11 cellular contexts compared by ENCODE assay signal in the genomic region with DNA sequence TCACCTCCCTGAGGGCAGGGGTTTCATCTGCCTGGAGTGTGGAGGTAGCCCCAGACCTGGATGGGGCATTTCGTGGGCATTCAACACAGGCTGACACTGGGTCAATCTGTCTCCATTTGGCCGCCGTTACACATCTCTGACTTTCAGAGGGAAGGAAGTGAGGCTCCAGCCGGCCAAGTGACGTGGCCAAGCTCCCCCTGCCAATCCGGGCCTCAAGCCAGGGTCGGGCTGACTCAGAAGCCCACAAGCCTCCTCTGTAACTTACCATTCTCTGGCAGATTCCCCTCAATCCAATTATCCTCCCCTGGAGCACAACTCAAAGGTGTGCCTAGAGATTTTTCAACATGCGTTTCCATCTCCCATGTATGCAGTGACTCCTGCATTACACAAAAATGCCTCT.
DNase-seq lines count a peak whose midpoint lies in the region; ATAC-seq and TF ChIP-seq lines count a peak whose summit lies in the region.
"Had no signal": no experiment of that assay in that cellular context is flagged by ENCODE, and none has a peak within 500 bp of the region (broad histone marks: within the 10 kb centered on the region; RNA-seq: fewer than 3 reads in every experiment).

No MANE protein-coding gene starts in this region.

- H3K14ac ChIP-seq in H9 (ENCODE audit: insufficient read depth, low read length) = no peak overlapping the region

- H3K9ac ChIP-seq in H9 (ENCODE audit: extremely low read depth, insufficient read length, low read length) = no peak overlapping the region

- POLR2A ChIA-PET in HEK293T (lab: Yijun Ruan, JAX) = no interaction called here

- WGBS in H9 (ENCODE audit: extremely low coverage, insufficient read length, low lambda C conversion rate) = no CpG with 5 or more reads among the region's 8 CpGs

- H3K23me2 ChIP-seq in H9 (ENCODE audit: insufficient read length, low read depth, low read length, poor library complexity, severe bottlenecking) = no peaks in the 10 kb centered on the region

- H3K4ac ChIP-seq in H9 (ENCODE audit: low read depth, low read length) = no peak overlapping the region

- no peak for ATAC-seq in HG03521 (IDR thresholded peaks at IDR 0.05; ENCODE audit: unreplicated experiment)

- no peak overlapping the region for H2BK20ac ChIP-seq in H9 (ENCODE audit: low read depth, low read length, poor library complexity, severe bottlenecking)

- no peak overlapping the region for H2BK120ac ChIP-seq in H9 (ENCODE audit: low read depth, low read length, poor library complexity, severe bottlenecking)

- no peak overlapping the region for H3K18ac ChIP-seq in H9 (ENCODE audit: insufficient read length, low read depth, low read length)

- H3K27me3 ChIP-seq in H9 (ENCODE audit: insufficient read depth, low read length) = no peaks in the 10 kb centered on the region

- H2AK5ac ChIP-seq in H9 (ENCODE audit: insufficient read length, low read length) = no peak overlapping the region

- H4K20me1 ChIP-seq in H9 (ENCODE audit: control insufficient read depth, insufficient read depth, insufficient read length) = no peaks in the 10 kb centered on the region

- no peak overlapping the region for H3T11ph ChIP-seq in H9 (ENCODE audit: low read length)

- no peak overlapping the region for H4K8ac ChIP-seq in H9 (replicated peaks; ENCODE audit: insufficient read length, low read depth, low read length)

- no peaks in the 10 kb centered on the region for H3K9me3 ChIP-seq in H9 (ENCODE audit: control insufficient read depth, low read depth, low read length)
- H3K9me3 ChIP-seq: neutrophil had no signal

- no peak overlapping the region for H2BK5ac ChIP-seq in H9 (ENCODE audit: insufficient read length, low read length)

- CTCF ChIA-PET in HEK293T (lab: Yijun Ruan, JAX) = no interaction called here

- no peak overlapping the region for H3K4me3 Mint-ChIP-seq in H9
- H3K4me3 Mint-ChIP-seq: central memory CD8-positive, alpha-beta T cell had no signal

- H3K27me3 Mint-ChIP-seq in H9 (ENCODE audit: low read depth) = no peaks in the 10 kb centered on the region

- no peaks in the 10 kb centered on the region for H3K4me1 ChIP-seq in H9 (ENCODE audit: insufficient read depth, low read length)

- no peak for TF ChIP-seq CTCF in H9 (conservative IDR thresholded peaks at IDR 0.05)

- H3K4me2 ChIP-seq in H9 (ENCODE audit: insufficient read depth, insufficient read length, low read length) = no peak overlapping the region

- peak overlapping the region in 2 of 3 experiments; percentile 36 to 49; a peak in 4 of 7 replicates for H3K27ac Mint-ChIP-seq in H9

- H4K91ac ChIP-seq in H9 (ENCODE audit: insufficient read length, low read depth, low read length) = no peak overlapping the region

- no peak overlapping the region for H3K56ac ChIP-seq in H9 (ENCODE audit: insufficient read length, low read depth, low read length)

- H2AFZ ChIP-seq in H9 (ENCODE audit: low read length) = no peak overlapping the region

- no peaks in the 10 kb centered on the region for H3K79me2 ChIP-seq in H9 (ENCODE audit: insufficient read depth, low read length)

- no peak overlapping the region for H3K23ac ChIP-seq in H9 (ENCODE audit: insufficient read length, low read depth, low read length)

- H3K27ac ChIP-seq in H9 (ENCODE audit: insufficient read length, low read depth, low read length) = no peak overlapping the region
- H3K27ac ChIP-seq: neutrophil had no signal

- no peak overlapping the region for H4K5ac ChIP-seq in H9 (ENCODE audit: insufficient read length, low read depth, low read length)

- no peaks in the 10 kb centered on the region for H3K9me3 Mint-ChIP-seq in H9
- H3K9me3 Mint-ChIP-seq: central memory CD8-positive, alpha-beta T cell had no signal

- H2BK15ac ChIP-seq in H9 (ENCODE audit: low read depth, low read length) = no peak overlapping the region

- peak; percentile 65 for DNase-seq in A172 (ENCODE audit: low spot score)
- DNase-seq in H9 = no peak
- peak; percentile 63 for DNase-seq in cerebellum (ENCODE audit: low spot score)
- peak; percentile 24 for DNase-seq in iris pigment epithelial cell (ENCODE audit: low read depth)
- no peak for DNase-seq in HEK293T (ENCODE audit: extremely low spot score)
- no peak for DNase-seq in SKM-1 (lab: John Stamatoyannopoulos, UW; ENCODE audit: unreplicated experiment)
- DNase-seq in OCI-M2 (lab: John Stamatoyannopoulos, UW; ENCODE audit: unreplicated experiment) = no peak
- DNase-seq: NCI-H69 had no signal

- no peaks in the 10 kb centered on the region for H3K79me1 ChIP-seq in H9 (ENCODE audit: insufficient read depth, low read depth, low read length, poor library complexity, severe bottlenecking)

- no peak overlapping the region for H2BK12ac ChIP-seq in H9 (ENCODE audit: insufficient read length, low read depth, low read length)

- H3K36me3 Mint-ChIP-seq in H9 (ENCODE audit: insufficient read depth in 1 of 3, low read depth in 3 of 3) = no peaks in the 10 kb centered on the region

- peaks cover 6 to 9% of the 10 kb centered on the region in 2 experiments for H3K4me1 Mint-ChIP-seq in H9
- H3K4me1 Mint-ChIP-seq: central memory CD8-positive, alpha-beta T cell had no signal

TF ChIP-seq in HEK293T, 16 proteins besides CTCF, POLR2A, EP300 and RAD21:
- TF ChIP-seq FOXK2 (IDR thresholded peaks at IDR 0.05) (no peak), CTBP1 (IDR thresholded peaks at IDR 0.05; ENCODE audit: borderline replicate concordance) (no peak), TARDBP (IDR thresholded peaks at IDR 0.05) (no peak), SP1 (IDR thresholded peaks at IDR 0.05) (no peak), FOXA1 (IDR thresholded peaks at IDR 0.05) (no peak), LEF1 (IDR thresholded peaks at IDR 0.05; ENCODE audit: borderline replicate concordance) (no peak), FOXM1 (IDR thresholded peaks at IDR 0.05; ENCODE audit: borderline replicate concordance) (no peak), NFRKB (IDR thresholded peaks at IDR 0.05) (no peak), ARNT (IDR thresholded peaks at IDR 0.05) (no peak), L3MBTL2 (conservative IDR thresholded peaks at IDR 0.05) (no peak), SUZ12 (IDR thresholded peaks at IDR 0.05) (no peak), HDGF (IDR thresholded peaks at IDR 0.05; ENCODE audit: borderline replicate concordance) (no peak), ELF4 (IDR thresholded peaks at IDR 0.05) (no peak)
- TF ChIP-seq, protein P1, sequence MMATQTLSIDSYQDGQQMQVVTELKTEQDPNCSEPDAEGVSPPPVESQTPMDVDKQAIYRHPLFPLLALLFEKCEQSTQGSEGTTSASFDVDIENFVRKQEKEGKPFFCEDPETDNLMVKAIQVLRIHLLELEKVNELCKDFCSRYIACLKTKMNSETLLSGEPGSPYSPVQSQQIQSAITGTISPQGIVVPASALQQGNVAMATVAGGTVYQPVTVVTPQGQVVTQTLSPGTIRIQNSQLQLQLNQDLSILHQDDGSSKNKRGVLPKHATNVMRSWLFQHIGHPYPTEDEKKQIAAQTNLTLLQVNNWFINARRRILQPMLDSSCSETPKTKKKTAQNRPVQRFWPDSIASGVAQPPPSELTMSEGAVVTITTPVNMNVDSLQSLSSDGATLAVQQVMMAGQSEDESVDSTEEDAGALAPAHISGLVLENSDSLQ (IDR thresholded peaks at IDR 0.05) = no peak
TF ChIP-seq in HEK293T: peak in this region for 0.

Comparison
In these comparisons a context has a peak if more than half of its experiments do, and no peak if none do; other contexts are left out.
1. DNase-seq: peak in A172 (single experiment), cerebellum (single experiment) and iris pigment epithelial cell (single experiment); none in H9 (single experiment), HEK293T (single experiment), SKM-1 (single experiment) and OCI-M2 (single experiment).